Comparison of ENCODE assay signal across 24 cellular contexts in genomic region chr1:30010506-30011106, GRCh38.
"Had no signal": no experiment of that assay in that cellular context is flagged by ENCODE, and none has a peak within 500 bp of the region (broad histone marks: within the 10 kb centered on the region; RNA-seq: fewer than 3 reads in every experiment).

No MANE protein-coding gene starts in this region.

- H3K4me1 ChIP-seq: foreskin keratinocyte, gastroesophageal sphincter, lower lobe of right lung had no signal

- H3K27ac Mint-ChIP-seq: immature natural killer cell, mesothelial cell of epicardium had no signal

- H3K4me3 Mint-ChIP-seq: immature natural killer cell, mesothelial cell of epicardium had no signal

- H3K36me3 Mint-ChIP-seq: immature natural killer cell, mesothelial cell of epicardium, naive B cell had no signal

- H3K9me3 Mint-ChIP-seq: immature natural killer cell, mesothelial cell of epicardium had no signal

- H3K27me3 ChIP-seq: foreskin keratinocyte, heart left ventricle, hepatocyte had no signal

- H3K4me1 Mint-ChIP-seq: mesothelial cell of epicardium, naive B cell had no signal

- H3K4me3 ChIP-seq: coronary artery, dorsolateral prefrontal cortex, gastroesophageal sphincter, heart left ventricle, hepatocyte, lower lobe of right lung, mucosa of descending colon had no signal

- DNase-seq: dermis blood vessel endothelial cell; dorsolateral prefrontal cortex; effector CD4-positive, alpha-beta T cell; effector memory CD4-positive, alpha-beta T cell; erythroblast; foreskin keratinocyte; heart left ventricle; hypothalamus; immature natural killer cell; islet precursor cell; kidney; kidney glomerular epithelial cell; left colon; left ventricle myocardium superior; lower lobe of right lung; mesenchymal stem cell; mucosa of descending colon; naive B cell had no signal

- H3K36me3 ChIP-seq: gastroesophageal sphincter, heart left ventricle, lower lobe of right lung had no signal

- H3K9me3 ChIP-seq: gastroesophageal sphincter, heart left ventricle, lower lobe of right lung, mucosa of descending colon had no signal

- H3K27ac ChIP-seq: coronary artery, dorsolateral prefrontal cortex, epithelial cell of prostate, foreskin keratinocyte, gastroesophageal sphincter, heart left ventricle, hepatocyte, lower lobe of right lung had no signal

- ATAC-seq: esophagus mucosa, foreskin keratinocyte, gastroesophageal sphincter, heart left ventricle, left colon, left ventricle myocardium superior, lower lobe of right lung, mucosa of descending colon had no signal
